ENCODE assay signal across 11 cellular contexts in genomic region chr9:36818965-36819870, GRCh38.
DNase-seq lines count a peak whose midpoint lies in the region; ATAC-seq and TF ChIP-seq lines count a peak whose summit lies in the region.
"Had no signal": no experiment of that assay in that cellular context is flagged by ENCODE, and none has a peak within 500 bp of the region (broad histone marks: within the 10 kb centered on the region; RNA-seq: fewer than 3 reads in every experiment).

No MANE protein-coding gene starts in this region.

- H3K9me2 ChIP-seq in PC-3 (replicated peaks; ENCODE audit: low read length): no peaks in the 10 kb centered on the region

- H3K9me3 ChIP-seq in breast epithelium: no peaks in the 10 kb centered on the region
- H3K9me3 ChIP-seq in gastroesophageal sphincter: no peaks in the 10 kb centered on the region
- no peaks in the 10 kb centered on the region for H3K9me3 ChIP-seq in aorta (ENCODE audit: control insufficient read depth, low read length)
- H3K9me3 ChIP-seq in PC-3 (ENCODE audit: low read length): no peaks in the 10 kb centered on the region

- H3K4me3 Mint-ChIP-seq in MCF 10A (ENCODE audit: unreplicated experiment): no peak overlapping the region
- peak overlapping the region; percentile 45 for H3K4me3 Mint-ChIP-seq in natural killer cell treated with Interleukin-12 subunit alpha and Interleukin-12 subunit beta and Interleukin-15 and Interleukin-18, amount 100 ng/mL, for 72 hours

- TF ChIP-seq POLR2A in breast epithelium (IDR thresholded peaks at IDR 0.05) (no peak), gastroesophageal sphincter (IDR thresholded peaks at IDR 0.05) (no peak)

- TF ChIP-seq EP300 in gastroesophageal sphincter (IDR thresholded peaks at IDR 0.05): no peak

- H3K27me3 Mint-ChIP-seq in MCF 10A (ENCODE audit: insufficient read depth, unreplicated experiment): peaks cover 76% of the 10 kb centered on the region
- peaks cover 29 to 34% of the 10 kb centered on the region in 2 donors for H3K27me3 Mint-ChIP-seq in natural killer cell treated with Interleukin-12 subunit alpha and Interleukin-12 subunit beta and Interleukin-15 and Interleukin-18, amount 100 ng/mL, for 72 hours

- no peak for DNase-seq in breast epithelium (ENCODE audit: low spot score in 2 of 2)
- no peak for DNase-seq in MCF 10A (ENCODE audit: unreplicated experiment)
- no peak for DNase-seq in natural killer cell treated with Interleukin-12 subunit alpha and Interleukin-12 subunit beta and Interleukin-15 and Interleukin-18, amount 100 ng/mL, for 72 hours (ENCODE audit: low spot score)
- peak in 1 of 2 donors; percentile 57 for DNase-seq in aorta
- no peak for DNase-seq in PC-3
- no peak for DNase-seq in SKM-1 treated with dmso at 0.1 percent for 144 hours (lab: John Stamatoyannopoulos, UW; ENCODE audit: unreplicated experiment)
- DNase-seq: activated T-cell treated with anti-CD3 and anti-CD28 coated beads, Interleukin-2, amount 50 U/mL, for 48 hours; NCI-H187 treated with DMSO at 0.1 percent for 48 hours; stimulated activated naive B cell treated with anti-CD40 and anti-IgM and Interleukin-4, amounts not matched to agents 10 μg/mL and 1 μg/mL and 100 μg/mL, for 72 hours had no signal

- 33 to 76% methylated on average over 3 to 14 of the region's 35 CpGs for WGBS in gastroesophageal sphincter (ENCODE audit: low coverage in 1 of 2), 2 donors
- 38 to 42% methylated on average over 35 of the region's 35 CpGs for WGBS in aorta, 2 donors

- H3K4me3 ChIP-seq in breast epithelium (peak overlapping the region in 2 of 3 donors; percentile 4 to 20), gastroesophageal sphincter (peak overlapping the region; percentile 9 to 45), aorta (ENCODE audit: low read length in 2 of 2) (no peak overlapping the region), PC-3 (ENCODE audit: low read length) (no peak overlapping the region)

- H3K36me3 Mint-ChIP-seq in MCF 10A (ENCODE audit: insufficient read depth, unreplicated experiment): no peaks in the 10 kb centered on the region
- no peaks in the 10 kb centered on the region for H3K36me3 Mint-ChIP-seq in natural killer cell treated with Interleukin-12 subunit alpha and Interleukin-12 subunit beta and Interleukin-15 and Interleukin-18, amount 100 ng/mL, for 72 hours

- TF ChIP-seq CTCF in breast epithelium (IDR thresholded peaks at IDR 0.05) (no peak), MCF 10A (IDR thresholded peaks at IDR 0.05; ENCODE audit: unreplicated experiment) (no peak), gastroesophageal sphincter (IDR thresholded peaks at IDR 0.05) (no peak), PC-3 (conservative IDR thresholded peaks at IDR 0.05; ENCODE audit: low read depth, low read length) (no peak)

- H3K4me2 ChIP-seq in PC-3 (ENCODE audit: low read length): no peak overlapping the region

- H3K27me3 ChIP-seq in breast epithelium (peaks cover 0 to 30% of the 10 kb centered on the region in 2 donors), gastroesophageal sphincter (peaks cover 26% of the 10 kb centered on the region), aorta (ENCODE audit: control insufficient read depth in 1 of 2, insufficient read depth in 2 of 2, low read length in 1 of 2) (no peaks in the 10 kb centered on the region), PC-3 (ENCODE audit: low read length) (peaks cover 31% of the 10 kb centered on the region)

- ATAC-seq in gastroesophageal sphincter: peak; percentile 52
- ATAC-seq in natural killer cell treated with Interleukin-12 subunit alpha and Interleukin-12 subunit beta and Interleukin-15 and Interleukin-18, amount 100 ng/mL, for 72 hours: no peak
- peak; percentile 42 for ATAC-seq in aorta (ENCODE audit: low FRiP score)
- no peak for ATAC-seq in PC-3
- ATAC-seq in HG03135 (IDR thresholded peaks at IDR 0.05; ENCODE audit: unreplicated experiment): no peak

- no peaks in the 10 kb centered on the region for H3K79me2 ChIP-seq in PC-3 (ENCODE audit: low read length)

- H4K20me1 ChIP-seq in PC-3 (ENCODE audit: low read length): no peaks in the 10 kb centered on the region

- H3F3A ChIP-seq in PC-3 (ENCODE audit: low read length, unreplicated experiment): no peaks in the 10 kb centered on the region

- H3K36me3 ChIP-seq in breast epithelium (no peaks in the 10 kb centered on the region), gastroesophageal sphincter (no peaks in the 10 kb centered on the region), aorta (ENCODE audit: control insufficient read depth in 1 of 2, insufficient read depth in 2 of 2, low read length in 1 of 2) (no peaks in the 10 kb centered on the region), PC-3 (ENCODE audit: low read depth, low read length) (no peaks in the 10 kb centered on the region)

- CTCF ChIA-PET in MCF 10A (lab: Yijun Ruan, JAX): no interaction called here
- CTCF ChIA-PET in PC-3 (lab: Charles Lee): no interaction called here

- intact Hi-C loops in breast epithelium (cut with DNase I; ENCODE audit: low total_unique reads) (no loop called here), MCF 10A (cut with micrococcal nuclease) (no loop called here), aorta (cut with DNase I) (no loop called here), PC-3 (cut with micrococcal nuclease) (no loop called here)

- H2AFZ ChIP-seq in PC-3 (ENCODE audit: low read length): no peak overlapping the region

- no TSS peak for BruUV-seq in MCF 10A (replicated peaks; lab: Mats Ljungman, UMichigan)
- BruUV-seq in PC-3 (replicated peaks; lab: Mats Ljungman, UMichigan): no TSS peak

- POLR2A ChIA-PET in MCF 10A (lab: Yijun Ruan, JAX): no interaction called here
- POLR2A ChIA-PET in PC-3 (lab: Charles Lee; ENCODE audit: unreplicated experiment): no interaction called here

- no peak overlapping the region for H3K9ac ChIP-seq in PC-3 (ENCODE audit: low read length)

- no peak overlapping the region for H3K27ac Mint-ChIP-seq in MCF 10A (ENCODE audit: low read depth, unreplicated experiment)
- H3K27ac Mint-ChIP-seq in natural killer cell treated with Interleukin-12 subunit alpha and Interleukin-12 subunit beta and Interleukin-15 and Interleukin-18, amount 100 ng/mL, for 72 hours: no peak overlapping the region
- H3K27ac Mint-ChIP-seq: stimulated activated naive B cell treated with anti-CD40 and anti-IgM and Interleukin-4, amounts not matched to agents 10 μg/mL and 1 μg/mL and 100 μg/mL, for 72 hours had no signal

- H3K27ac ChIP-seq in breast epithelium (no peak overlapping the region), gastroesophageal sphincter (peak overlapping the region in 1 of 4 donors; percentile 42), aorta (ENCODE audit: low read depth in 1 of 2, low read length in 2 of 2) (no peak overlapping the region), PC-3 (ENCODE audit: low read length) (no peak overlapping the region)

- peaks cover 6% of the 10 kb centered on the region for H3K4me1 Mint-ChIP-seq in MCF 10A (ENCODE audit: insufficient read depth, unreplicated experiment)
- peaks cover 5 to 6% of the 10 kb centered on the region in 2 donors for H3K4me1 Mint-ChIP-seq in natural killer cell treated with Interleukin-12 subunit alpha and Interleukin-12 subunit beta and Interleukin-15 and Interleukin-18, amount 100 ng/mL, for 72 hours (ENCODE audit: low read depth in 2 of 2)

- H3K4me1 ChIP-seq in breast epithelium (no peaks in the 10 kb centered on the region), gastroesophageal sphincter (peaks cover 0 to 17% (median 0%) of the 10 kb centered on the region in 3 donors), aorta (ENCODE audit: control insufficient read depth in 1 of 2, insufficient read depth in 2 of 2, low read length in 2 of 2) (no peaks in the 10 kb centered on the region), PC-3 (ENCODE audit: insufficient read depth, low read length) (no peaks in the 10 kb centered on the region)

- no peaks in the 10 kb centered on the region for H3K9me3 Mint-ChIP-seq in MCF 10A (ENCODE audit: unreplicated experiment)
- H3K9me3 Mint-ChIP-seq in natural killer cell treated with Interleukin-12 subunit alpha and Interleukin-12 subunit beta and Interleukin-15 and Interleukin-18, amount 100 ng/mL, for 72 hours: no peaks in the 10 kb centered on the region
- H3K9me3 Mint-ChIP-seq: stimulated activated naive B cell treated with anti-CD40 and anti-IgM and Interleukin-4, amounts not matched to agents 10 μg/mL and 1 μg/mL and 100 μg/mL, for 72 hours had no signal

Comparison
In these comparisons a context has a peak if more than half of its experiments do, and no peak if none do; other contexts are left out.
1. H3K4me3 ChIP-seq: peak in breast epithelium (2 of 3) and gastroesophageal sphincter (2 of 2); none in aorta (0 of 2) and PC-3 (single experiment).
2. ATAC-seq: peak in gastroesophageal sphincter (single experiment) and aorta (single experiment); none in natural killer cell treated with Interleukin-12 subunit alpha and Interleukin-12 subunit beta and Interleukin-15 and Interleukin-18, amount 100 ng/mL, for 72 hours (0 of 2), PC-3 (single experiment) and HG03135 (single experiment).